ENCODE assay signal across 9 cellular contexts in genomic region chr15:90231028-90232017, GRCh38. TPM values are rescaled to one million over a fixed set of nuclear protein-coding genes. Genes with fewer than 3 reads are reported as not detected.
DNase-seq lines count a peak whose midpoint lies in the region; ATAC-seq and TF ChIP-seq lines count a peak whose summit lies in the region.
"Had no signal": no experiment of that assay in that cellular context is flagged by ENCODE, and none has a peak within 500 bp of the region (broad histone marks: within the 10 kb centered on the region; RNA-seq: fewer than 3 reads in every experiment).

No MANE protein-coding gene starts in this region.

- POLR2A ChIA-PET in CD4-positive, alpha-beta memory T cell (lab: Charles Lee; ENCODE audit: partially characterized antibody), result interaction anchor here (0.9 to 7.4 kb wide), 21 partner anchors 10 to 701 kb away, joined by 3 to 150 read pairs (median 5); partner anchors contain the start of genes AP3S2, BLM, HDDC3 and IDH2

- H3K27me3 ChIP-seq in CD4-positive, alpha-beta memory T cell (ENCODE audit: insufficient read depth, low read length), result no peaks in the 10 kb centered on the region
- no peaks in the 10 kb centered on the region for H3K27me3 ChIP-seq in neutrophil
- H3K27me3 ChIP-seq: ascending aorta had no signal

- H3K4me3 ChIP-seq in CD4-positive, alpha-beta memory T cell (ENCODE audit: low read length in 2 of 2), result peak overlapping the region; percentile 46 to 58
- peak overlapping the region in 1 of 2 experiments; percentile 19 for H3K4me3 ChIP-seq in neutrophil (ENCODE audit: low read depth in 1 of 2, low read length in 1 of 2)

- H3K4me1 ChIP-seq in CD4-positive, alpha-beta memory T cell (ENCODE audit: insufficient read depth, low read length), result peaks cover 53% of the 10 kb centered on the region
- peaks cover 44 to 46% of the 10 kb centered on the region in 2 experiments for H3K4me1 ChIP-seq in neutrophil (ENCODE audit: control insufficient read depth in 1 of 2, insufficient read depth in 1 of 2, low read depth in 1 of 2, low read length in 1 of 2)

- H3K27ac Mint-ChIP-seq in CD4-positive, alpha-beta memory T cell, result peak overlapping the region; percentile 95 to 100 (median 100)
- H3K27ac Mint-ChIP-seq in activated naive CD4-positive, alpha-beta T cell treated with anti-CD3 and anti-CD28 coated beads, Interleukin-2, amount 50 U/mL, for 72 hours, result peak overlapping the region; percentile 85 to 99
- H3K27ac Mint-ChIP-seq in type B pancreatic cell (peak overlapping the region; percentile 41), chondrocyte (ENCODE audit: unreplicated experiment) (no peak overlapping the region)

- H3K4me1 Mint-ChIP-seq in CD4-positive, alpha-beta memory T cell, result peaks cover 36 to 60% (median 48%) of the 10 kb centered on the region in 4 donors
- H3K4me1 Mint-ChIP-seq in type B pancreatic cell (ENCODE audit: unreplicated experiment) (peaks cover 13% of the 10 kb centered on the region), chondrocyte (ENCODE audit: low read depth) (peaks cover 25% of the 10 kb centered on the region)

- H3K27ac ChIP-seq in CD4-positive, alpha-beta memory T cell (ENCODE audit: low read depth, low read length), result peak overlapping the region; percentile 96
- peak overlapping the region; percentile 97 for H3K27ac ChIP-seq in neutrophil
- H3K27ac ChIP-seq: ascending aorta had no signal

- CTCF ChIA-PET in CD4-positive, alpha-beta memory T cell (lab: Charles Lee; ENCODE audit: partially characterized antibody), result interaction anchor here (0.6 to 4.6 kb wide), 6 partner anchors 10 to 56 kb away, joined by 3 to 22 read pairs (median 4); partner anchors contain the start of gene NGRN

- no peak for TF ChIP-seq CTCF in neutrophil (IDR thresholded peaks at IDR 0.05)
- no peak for TF ChIP-seq CTCF in type B pancreatic cell (conservative IDR thresholded peaks at IDR 0.05)
- no peak for TF ChIP-seq CTCF in chondrocyte (IDR thresholded peaks at IDR 0.05)

- H3K36me3 Mint-ChIP-seq in CD4-positive, alpha-beta memory T cell, result peaks cover 25 to 47% of the 10 kb centered on the region in 2 donors
- peaks cover 29 to 36% of the 10 kb centered on the region in 2 donors for H3K36me3 Mint-ChIP-seq in activated naive CD4-positive, alpha-beta T cell treated with anti-CD3 and anti-CD28 coated beads, Interleukin-2, amount 50 U/mL, for 72 hours
- H3K36me3 Mint-ChIP-seq in type B pancreatic cell (peaks cover 7% of the 10 kb centered on the region), chondrocyte (ENCODE audit: low read depth) (peaks cover 11% of the 10 kb centered on the region)

- peak overlapping the region; percentile 89 to 96 (median 94) for H3K4me3 Mint-ChIP-seq in CD4-positive, alpha-beta memory T cell
- peak overlapping the region; percentile 73 for H3K4me3 Mint-ChIP-seq in type B pancreatic cell
- H3K4me3 Mint-ChIP-seq in chondrocyte (ENCODE audit: unreplicated experiment), result no peak overlapping the region

- H3K9me3 Mint-ChIP-seq in CD4-positive, alpha-beta memory T cell, result peaks cover 0 to 4% (median 0%) of the 10 kb centered on the region in 8 donors
- no peaks in the 10 kb centered on the region for H3K9me3 Mint-ChIP-seq in activated naive CD4-positive, alpha-beta T cell treated with anti-CD3 and anti-CD28 coated beads, Interleukin-2, amount 50 U/mL, for 72 hours
- H3K9me3 Mint-ChIP-seq in type B pancreatic cell (no peaks in the 10 kb centered on the region), chondrocyte (ENCODE audit: low read depth) (no peaks in the 10 kb centered on the region)

- no peaks in the 10 kb centered on the region for H3K27me3 Mint-ChIP-seq in CD4-positive, alpha-beta memory T cell
- H3K27me3 Mint-ChIP-seq in type B pancreatic cell, result no peaks in the 10 kb centered on the region
- H3K27me3 Mint-ChIP-seq in chondrocyte (ENCODE audit: low read depth), result no peaks in the 10 kb centered on the region

- intact Hi-C loops in CD4-positive, alpha-beta memory T cell (cut with micrococcal nuclease), result loop anchor here (1.0 to 5.0 kb wide), 5 partner anchors 10 to 339 kb away; partner anchors contain the start of genes AP3S2, IDH2 and SEMA4B

- peaks cover 31% of the 10 kb centered on the region for H3K36me3 ChIP-seq in CD4-positive, alpha-beta memory T cell (ENCODE audit: insufficient read depth, low read length)
- peaks cover 46% of the 10 kb centered on the region for H3K36me3 ChIP-seq in neutrophil

- peak; percentile 84 to 95 (median 88) for DNase-seq in CD4-positive, alpha-beta memory T cell
- peak; percentile 4 for DNase-seq in SIG-M5 (lab: John Stamatoyannopoulos, UW)
- peak; percentile 57 to 84 for DNase-seq in activated naive CD4-positive, alpha-beta T cell treated with anti-CD3 and anti-CD28 coated beads, Interleukin-2, amount 50 U/mL, for 72 hours (ENCODE audit: low spot score in 2 of 2)
- no peak for DNase-seq in type B pancreatic cell (ENCODE audit: extremely low spot score, unreplicated experiment)
- DNase-seq in chondrocyte (ENCODE audit: low spot score), result no peak
- no peak for DNase-seq in SKM-1 (lab: John Stamatoyannopoulos, UW; ENCODE audit: unreplicated experiment)

- ATAC-seq in activated naive CD4-positive, alpha-beta T cell treated with anti-CD3 and anti-CD28 coated beads, Interleukin-2, amount 50 U/mL, for 72 hours, result peak; percentile 44 to 59
- no peak for ATAC-seq in GM21423 (IDR thresholded peaks at IDR 0.05; ENCODE audit: unreplicated experiment)

- no peaks in the 10 kb centered on the region for H3K9me3 ChIP-seq in CD4-positive, alpha-beta memory T cell (ENCODE audit: control insufficient read depth in 1 of 2, low read length in 2 of 2)
- H3K9me3 ChIP-seq in neutrophil, result no peaks in the 10 kb centered on the region
- H3K9me3 ChIP-seq: ascending aorta had no signal

RNA-seq across cellular contexts. Expression of gene CIB1, which starts 2.4 kb away (rescaled TPM):
- 10 to 100 TPM; 95.2 to 98.2 TPM for total RNA-seq in CD4-positive, alpha-beta memory T cell
- polyA plus RNA-seq in CD4-positive, alpha-beta memory T cell, result 100 to 1,000 TPM; 259 to 345 TPM
- total RNA-seq in activated naive CD4-positive, alpha-beta T cell treated with anti-CD3 and anti-CD28 coated beads, Interleukin-2, amount 50 U/mL, for 72 hours, result 100 to 1,000 TPM; 114 to 150 TPM
- total RNA-seq in type B pancreatic cell (ENCODE audit: low replicate concordance) (31.6 and 36.8 TPM in 2 replicates), chondrocyte (40.2 to 42.4 TPM (median 40.9 TPM) in 3 replicates)

RNA-seq across cellular contexts. Expression of gene GDPGP1, which starts 2.7 kb away (rescaled TPM):
- 10 to 100 TPM; 10.1 to 15.0 TPM for total RNA-seq in CD4-positive, alpha-beta memory T cell
- 1 to 10 TPM in 1 of 2 donors, under 1 TPM in 1; 0.58 to 2.0 TPM for polyA plus RNA-seq in CD4-positive, alpha-beta memory T cell
- total RNA-seq in activated naive CD4-positive, alpha-beta T cell treated with anti-CD3 and anti-CD28 coated beads, Interleukin-2, amount 50 U/mL, for 72 hours, result 1 to 10 TPM; 3.1 to 7.6 TPM
- 6.1 and 9.6 TPM in 2 replicates for total RNA-seq in type B pancreatic cell (ENCODE audit: low replicate concordance)
- 4.8 to 5.8 TPM (median 5.5 TPM) in 3 replicates for total RNA-seq in chondrocyte

RNA-seq across cellular contexts. Expression of gene TTLL13, which starts 18.0 kb away (rescaled TPM):
- total RNA-seq in CD4-positive, alpha-beta memory T cell, result 1 to 10 TPM; 1.1 to 1.4 TPM
- polyA plus RNA-seq in CD4-positive, alpha-beta memory T cell, result not detected
- total RNA-seq in activated naive CD4-positive, alpha-beta T cell treated with anti-CD3 and anti-CD28 coated beads, Interleukin-2, amount 50 U/mL, for 72 hours, result 1 to 10 TPM in 1 of 2 donors, under 1 TPM in 1; 0.49 to 1.0 TPM
- 0.58 TPM in 1 of 2 replicates, not detected in the other for total RNA-seq in type B pancreatic cell (ENCODE audit: low replicate concordance)
- total RNA-seq in chondrocyte, result 0.69 TPM in 1 of 3 replicates, not detected in the others
- total RNA-seq: ascending aorta had no signal

RNA-seq across cellular contexts. Expression of gene SEMA4B, which starts 30.2 kb away (rescaled TPM):
- 10 to 100 TPM; 18.9 to 23.0 TPM for total RNA-seq in CD4-positive, alpha-beta memory T cell
- polyA plus RNA-seq in CD4-positive, alpha-beta memory T cell, result 10 to 100 TPM in 1 of 2 donors, 1 to 10 TPM in 1; 4.4 to 10.5 TPM
- 10 to 100 TPM in 1 of 2 donors, 1 to 10 TPM in 1; 8.9 to 19.1 TPM for total RNA-seq in activated naive CD4-positive, alpha-beta T cell treated with anti-CD3 and anti-CD28 coated beads, Interleukin-2, amount 50 U/mL, for 72 hours
- total RNA-seq in type B pancreatic cell (ENCODE audit: low replicate concordance) (28.0 and 28.9 TPM in 2 replicates), chondrocyte (6.7 to 10.5 TPM (median 9.2 TPM) in 3 replicates)

RNA-seq across cellular contexts. Expression of gene NGRN, which starts 34.1 kb away (rescaled TPM):
- 10 to 100 TPM; 53.7 to 59.2 TPM for total RNA-seq in CD4-positive, alpha-beta memory T cell
- polyA plus RNA-seq in CD4-positive, alpha-beta memory T cell, result 10 to 100 TPM; 42.6 to 45.1 TPM
- 10 to 100 TPM; 17.8 to 36.2 TPM for total RNA-seq in activated naive CD4-positive, alpha-beta T cell treated with anti-CD3 and anti-CD28 coated beads, Interleukin-2, amount 50 U/mL, for 72 hours
- total RNA-seq in type B pancreatic cell (ENCODE audit: low replicate concordance) (79.2 and 103 TPM in 2 replicates), chondrocyte (87.3 to 116 TPM (median 94.0 TPM) in 3 replicates)

Comparison
In these comparisons a context has a peak if more than half of its experiments do, and no peak if none do; other contexts are left out.
1. DNase-seq: peak in CD4-positive, alpha-beta memory T cell (5 of 5), SIG-M5 (single experiment) and activated naive CD4-positive, alpha-beta T cell treated with anti-CD3 and anti-CD28 coated beads, Interleukin-2, amount 50 U/mL, for 72 hours (2 of 2); none in type B pancreatic cell (single experiment), chondrocyte (single experiment) and SKM-1 (single experiment).